ENCODE assay signal across 19 cellular contexts in the genomic region with DNA sequence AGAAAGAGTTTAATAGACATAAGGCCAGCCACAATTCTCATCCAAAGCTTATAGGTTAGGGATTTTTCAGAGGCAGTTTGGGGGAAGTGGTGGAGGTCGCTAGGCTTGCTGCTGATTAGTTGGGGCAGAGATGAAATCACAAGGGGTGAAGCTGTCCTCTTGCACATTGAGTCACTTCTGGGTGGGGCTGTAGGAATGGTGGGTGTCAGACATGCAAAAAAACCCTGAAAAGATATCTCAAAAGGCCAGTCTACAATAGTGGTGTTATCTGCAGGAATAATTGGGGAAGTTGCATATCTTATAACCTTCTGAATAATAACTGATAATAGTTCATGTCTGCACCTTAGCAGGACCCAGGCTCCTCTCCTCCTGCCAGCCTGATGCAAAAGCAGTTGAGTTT. TPM values are rescaled to one million over a fixed set of nuclear protein-coding genes. Genes with fewer than 3 reads are reported as not detected.
DNase-seq lines count a peak whose midpoint lies in the region; ATAC-seq and TF ChIP-seq lines count a peak whose summit lies in the region.
"Had no signal": no experiment of that assay in that cellular context is flagged by ENCODE, and none has a peak within 500 bp of the region (broad histone marks: within the 10 kb centered on the region; RNA-seq: fewer than 3 reads in every experiment).

No MANE protein-coding gene starts in this region.

- no peaks in the 10 kb centered on the region; the same call in 1 of the 2 replicates for H3F3A ChIP-seq in Loucy (ENCODE audit: low read depth)

- H3K4me1 ChIP-seq in Loucy (ENCODE audit: insufficient read depth, low read length, poor library complexity, severe bottlenecking) = peaks cover 42% of the 10 kb centered on the region
- H3K4me1 ChIP-seq in naive thymus-derived CD4-positive, alpha-beta T cell (ENCODE audit: control insufficient read depth in 2 of 2, insufficient read depth in 2 of 2, low read length in 2 of 2) = peaks cover 18 to 21% of the 10 kb centered on the region in 2 donors

- peak; percentile 47 for ATAC-seq in activated naive CD8-positive, alpha-beta T cell treated with anti-CD3 and anti-CD28 coated beads, Interleukin-2, amount 50 U/mL, for 24 hours
- no peak for ATAC-seq in naive thymus-derived CD4-positive, alpha-beta T cell
- ATAC-seq in GM21717 (IDR thresholded peaks at IDR 0.05; ENCODE audit: unreplicated experiment) = no peak
- ATAC-seq: gastroesophageal sphincter, left lung had no signal

- H3K36me3 ChIP-seq in Loucy (ENCODE audit: insufficient read depth, low read length) = no peaks in the 10 kb centered on the region
- no peaks in the 10 kb centered on the region for H3K36me3 ChIP-seq in naive thymus-derived CD4-positive, alpha-beta T cell (ENCODE audit: control insufficient read depth in 2 of 3, insufficient read depth in 3 of 3, low read length in 3 of 3)
- H3K36me3 ChIP-seq: gastroesophageal sphincter, left lung, thoracic aorta had no signal

- peaks cover 63% of the 10 kb centered on the region for H3K4me1 Mint-ChIP-seq in activated naive CD8-positive, alpha-beta T cell treated with anti-CD3 and anti-CD28 coated beads, Interleukin-2, amount 50 U/mL, for 24 hours
- peaks cover 39 to 80% (median 69%) of the 10 kb centered on the region in 7 donors for H3K4me1 Mint-ChIP-seq in naive thymus-derived CD4-positive, alpha-beta T cell
- H3K4me1 Mint-ChIP-seq: nephron progenitor cell had no signal

- peak overlapping the region; percentile 93 for H3K9ac ChIP-seq in Loucy (ENCODE audit: low read depth, low read length, poor library complexity, severe bottlenecking)

- H3K4me3 Mint-ChIP-seq in activated naive CD8-positive, alpha-beta T cell treated with anti-CD3 and anti-CD28 coated beads, Interleukin-2, amount 50 U/mL, for 24 hours = peak overlapping the region; percentile 93
- peak overlapping the region in 8 of 10 donors; percentile 30 to 97 (median 73) for H3K4me3 Mint-ChIP-seq in naive thymus-derived CD4-positive, alpha-beta T cell
- H3K4me3 Mint-ChIP-seq: nephron progenitor cell had no signal

- peaks cover 43% of the 10 kb centered on the region for H4K20me1 ChIP-seq in Loucy (ENCODE audit: insufficient read depth, low read length, poor library complexity, severe bottlenecking)

- no peak for TF ChIP-seq CTCF in Loucy (conservative IDR thresholded peaks at IDR 0.05; ENCODE audit: low read length)

- intact Hi-C loops in naive thymus-derived CD4-positive, alpha-beta T cell (cut with micrococcal nuclease) = no loop called here

- peaks cover 5% of the 10 kb centered on the region for H3K9me3 Mint-ChIP-seq in activated naive CD8-positive, alpha-beta T cell treated with anti-CD3 and anti-CD28 coated beads, Interleukin-2, amount 50 U/mL, for 24 hours
- peaks cover 0 to 11% (median under 1%) of the 10 kb centered on the region in 11 donors for H3K9me3 Mint-ChIP-seq in naive thymus-derived CD4-positive, alpha-beta T cell
- H3K9me3 Mint-ChIP-seq: nephron progenitor cell had no signal

- H3K27me3 ChIP-seq in Loucy (ENCODE audit: insufficient read depth, low read length, poor library complexity, severe bottlenecking) = no peaks in the 10 kb centered on the region
- no peaks in the 10 kb centered on the region for H3K27me3 ChIP-seq in naive thymus-derived CD4-positive, alpha-beta T cell (ENCODE audit: control insufficient read depth in 2 of 2, insufficient read depth in 2 of 2, low read length in 2 of 2)
- H3K27me3 ChIP-seq: gastroesophageal sphincter had no signal

- H3K36me3 Mint-ChIP-seq in activated naive CD8-positive, alpha-beta T cell treated with anti-CD3 and anti-CD28 coated beads, Interleukin-2, amount 50 U/mL, for 24 hours (ENCODE audit: low read depth) = peaks cover 56% of the 10 kb centered on the region
- peaks cover 0 to 50% (median 24%) of the 10 kb centered on the region in 5 donors for H3K36me3 Mint-ChIP-seq in naive thymus-derived CD4-positive, alpha-beta T cell

- peak; percentile 16 for DNase-seq in EL
- DNase-seq in activated naive CD8-positive, alpha-beta T cell treated with anti-CD3 and anti-CD28 coated beads, Interleukin-2, amount 50 U/mL, for 24 hours = peak; percentile 11
- no peak for DNase-seq in naive thymus-derived CD4-positive, alpha-beta T cell
- no peak for DNase-seq in anterior cingulate cortex (lab: John Stamatoyannopoulos, UW)
- DNase-seq in G401 (ENCODE audit: low spot score) = no peak
- DNase-seq: activated CD4-positive, alpha-beta T cell treated with anti-CD3 and anti-CD28 coated beads for 48 hours; dermis blood vessel endothelial cell; DMS 273 treated with DMSO at 0.1 percent for 48 hours; left lung; NCI-H1417 treated with DMSO at 0.1 percent for 48 hours; NCI-H69; nephron progenitor cell had no signal

- peak overlapping the region; percentile 26 for H3K27ac Mint-ChIP-seq in activated naive CD8-positive, alpha-beta T cell treated with anti-CD3 and anti-CD28 coated beads, Interleukin-2, amount 50 U/mL, for 24 hours
- H3K27ac Mint-ChIP-seq in naive thymus-derived CD4-positive, alpha-beta T cell = peak overlapping the region in 1 of 9 donors; percentile 8
- H3K27ac Mint-ChIP-seq: nephron progenitor cell had no signal

- peak overlapping the region; percentile 93 for H3K4me2 ChIP-seq in Loucy (ENCODE audit: low read depth, low read length, poor library complexity, severe bottlenecking)

- CTCF ChIA-PET in naive thymus-derived CD4-positive, alpha-beta T cell (lab: Charles Lee) = no interaction called here

- peaks cover 3% of the 10 kb centered on the region for H3K27me3 Mint-ChIP-seq in activated naive CD8-positive, alpha-beta T cell treated with anti-CD3 and anti-CD28 coated beads, Interleukin-2, amount 50 U/mL, for 24 hours
- no peaks in the 10 kb centered on the region for H3K27me3 Mint-ChIP-seq in naive thymus-derived CD4-positive, alpha-beta T cell

- H2AFZ ChIP-seq in Loucy (ENCODE audit: low read length) = no peak overlapping the region

- POLR2A ChIA-PET in naive thymus-derived CD4-positive, alpha-beta T cell (lab: Charles Lee) = no interaction called here

- H3K4me3 ChIP-seq in Loucy (ENCODE audit: low read length, poor library complexity, severe bottlenecking) = peak overlapping the region; percentile 99
- H3K4me3 ChIP-seq in naive thymus-derived CD4-positive, alpha-beta T cell (ENCODE audit: low read length) = no peak overlapping the region
- H3K4me3 ChIP-seq: gastroesophageal sphincter, left lung, thoracic aorta had no signal

- no peaks in the 10 kb centered on the region for H3K9me3 ChIP-seq in Loucy (ENCODE audit: insufficient read depth, low read depth, low read length)
- no peaks in the 10 kb centered on the region for H3K9me3 ChIP-seq in naive thymus-derived CD4-positive, alpha-beta T cell (ENCODE audit: control insufficient read depth in 2 of 3, low read length in 3 of 3)
- H3K9me3 ChIP-seq: gastroesophageal sphincter, left lung, thoracic aorta had no signal

- in situ Hi-C loops in G401 (cut with HindIII; ENCODE audit: low sequenced_read_pairs) = no loop called here

- H3K79me2 ChIP-seq in Loucy (ENCODE audit: insufficient read depth, low read length) = peaks cover 77% of the 10 kb centered on the region

- H3K9me2 ChIP-seq in Loucy (replicated peaks; ENCODE audit: low read depth, low read length) = no peaks in the 10 kb centered on the region

- no peak overlapping the region for H3K27ac ChIP-seq in naive thymus-derived CD4-positive, alpha-beta T cell (ENCODE audit: low read depth, low read length)
- H3K27ac ChIP-seq: gastroesophageal sphincter, left lung, thoracic aorta had no signal

RNA-seq across cellular contexts. Expression of gene FAM24B, which starts 2.1 kb away (rescaled TPM):
- total RNA-seq in naive thymus-derived CD4-positive, alpha-beta T cell = 10 to 100 TPM in 4 of 5 experiments, 1 to 10 TPM in 1; 9.9 to 13.5 (median 11.4) TPM
- 1 to 10 TPM; 5.0 to 9.6 TPM for polyA plus RNA-seq in naive thymus-derived CD4-positive, alpha-beta T cell
- total RNA-seq in G401 (2014; rRNA removed; shearing (Covaris generic)) = 2.6 and 4.3 TPM in 2 replicates
- total RNA-seq: HT-29 had no signal

RNA-seq across cellular contexts. Expression of gene CUZD1, which starts 31.6 kb away (rescaled TPM):
- total RNA-seq in naive thymus-derived CD4-positive, alpha-beta T cell = 1 to 10 TPM in 3 of 5 experiments, under 1 TPM in 2; 0.34 to 5.2 (median 2.9) TPM
- polyA plus RNA-seq in naive thymus-derived CD4-positive, alpha-beta T cell = 1 to 10 TPM; 1.5 to 3.8 TPM
- 1.7 and 1.8 TPM in 2 replicates for total RNA-seq in G401 (2014; rRNA removed; shearing (Covaris generic))
- total RNA-seq: HT-29, thoracic aorta had no signal

RNA-seq across cellular contexts. Expression of gene FAM24A, which starts 33.1 kb away (rescaled TPM):
- total RNA-seq in naive thymus-derived CD4-positive, alpha-beta T cell = not detected
- not detected for polyA plus RNA-seq in naive thymus-derived CD4-positive, alpha-beta T cell
- not detected in 2 replicates for total RNA-seq in G401 (2014; rRNA removed; shearing (Covaris generic))
- total RNA-seq: dermis blood vessel endothelial cell, gastroesophageal sphincter, HT-29, left lung, skeletal muscle tissue, thoracic aorta had no signal
- polyA plus RNA-seq: adipose tissue had no signal

Comparison
In these comparisons a context has a peak if more than half of its experiments do, and no peak if none do; other contexts are left out.
1. DNase-seq: peak in EL (single experiment) and activated naive CD8-positive, alpha-beta T cell treated with anti-CD3 and anti-CD28 coated beads, Interleukin-2, amount 50 U/mL, for 24 hours (single experiment); none in naive thymus-derived CD4-positive, alpha-beta T cell (0 of 9), anterior cingulate cortex (0 of 58) and G401 (single experiment).